In genomic region chr19:53868892-53869804, GRCh38 we compare ENCODE assay signal across 1 cellular context.
TF ChIP-seq lines count a peak whose summit lies in the region.

No MANE protein-coding gene starts in this region.

TF ChIP-seq in K562, 482 proteins besides CTCF, POLR2A, EP300 and RAD21 (continued from another document):
- TF ChIP-seq ZNF395 (CRISPR knock-in tag; IDR thresholded peaks at IDR 0.05) = peak; percentile 82; the same call in 1 of the 2 replicates
- no peak for TF ChIP-seq PRDM10 (IDR thresholded peaks at IDR 0.05; ENCODE audit: partially characterized antibody)
- TF ChIP-seq NR2C2 (CRISPR knock-in tag; IDR thresholded peaks at IDR 0.05) = peak; percentile 95
- TF ChIP-seq NR2C2 (tag; IDR thresholded peaks at IDR 0.05) = peak; percentile 97
- peak; percentile 54; the same call in 1 of the 2 replicates for TF ChIP-seq ETS1 (conservative IDR thresholded peaks at IDR 0.05; ENCODE audit: control insufficient read depth, low read depth, low read length)
- no peak for TF ChIP-seq HOXB6 (CRISPR knock-in tag; IDR thresholded peaks at IDR 0.05; ENCODE audit: borderline replicate concordance)
- TF ChIP-seq E2F8 (IDR thresholded peaks at IDR 0.05; ENCODE audit: low read depth, partially characterized antibody) = peak; percentile 85
- peak; percentile 18 to 44; a peak in 1 of 4 replicates for TF ChIP-seq TEAD1 (CRISPR knock-in tag; IDR thresholded peaks at IDR 0.05)
- TF ChIP-seq ARNT (IDR thresholded peaks at IDR 0.05) = no peak
- no peak for TF ChIP-seq IRF9 (tag; IDR thresholded peaks at IDR 0.05)
- peak; percentile 94 to 98 for TF ChIP-seq SRF (CRISPR knock-in tag; IDR thresholded peaks at IDR 0.05)
- peak; percentile 73; the same call in 1 of the 2 replicates for TF ChIP-seq CTBP1 (IDR thresholded peaks at IDR 0.05; ENCODE audit: borderline replicate concordance)
- peak; percentile 94 for TF ChIP-seq SMAD4 (CRISPR knock-in tag; conservative IDR thresholded peaks at IDR 0.05)
- no peak for TF ChIP-seq HNRNPH1 (optimal IDR thresholded peaks at IDR 0.05; ENCODE audit: low read depth, low read length)
- no peak for TF ChIP-seq HDAC8 (tag; IDR thresholded peaks at IDR 0.05)
- peak; percentile 67; the same call in 1 of the 2 replicates for TF ChIP-seq GABPB1 (CRISPR knock-in tag; IDR thresholded peaks at IDR 0.05)
- no peak for TF ChIP-seq ZNF398 (CRISPR knock-in tag; IDR thresholded peaks at IDR 0.05)
- TF ChIP-seq GATAD2A (IDR thresholded peaks at IDR 0.05) = peak; percentile 62; the same call in 1 of the 2 replicates
- TF ChIP-seq HDAC2 (IDR thresholded peaks at IDR 0.05) = no peak
- TF ChIP-seq TFAM (CRISPR knock-in tag; conservative IDR thresholded peaks at IDR 0.05) = no peak
- TF ChIP-seq SREBF2 (CRISPR knock-in tag; IDR thresholded peaks at IDR 0.05) = no peak
- TF ChIP-seq NFRKB (IDR thresholded peaks at IDR 0.05; ENCODE audit: low read depth) = 0 out of 2 replicates have a peak, but pooled peaks have one; percentile 37
- TF ChIP-seq ASH1L (IDR thresholded peaks at IDR 0.05; ENCODE audit: borderline replicate concordance, low read depth, partially characterized antibody) = no peak
- peak in 1 of 2 experiments; percentile 70; a peak in 1 of 4 replicates for TF ChIP-seq KDM4B (IDR thresholded peaks at IDR 0.05; ENCODE audit: borderline replicate concordance in 2 of 2, low read depth in 1 of 2)
